ENCODE assay signal across 11 cellular contexts in genomic region chr9:123102380-123103113, GRCh38.
DNase-seq lines count a peak whose midpoint lies in the region; ATAC-seq, FAIRE-seq and TF ChIP-seq lines count a peak whose summit lies in the region.
"Had no signal": no experiment of that assay in that cellular context is flagged by ENCODE, and none has a peak within 500 bp of the region (broad histone marks: within the 10 kb centered on the region; RNA-seq: fewer than 3 reads in every experiment).

No MANE protein-coding gene starts in this region.

- no peak overlapping the region for H2BK15ac ChIP-seq in H1 (ENCODE audit: low read length)

- H3K4me3 ChIP-seq in H1 (ENCODE audit: extremely low read depth in 1 of 4, insufficient read depth in 2 of 4, low read depth in 3 of 4, low read length in 4 of 4), result peak overlapping the region in 1 of 4 experiments; percentile 5; a peak in 1 of 8 replicates
- H3K4me3 ChIP-seq: heart left ventricle, sigmoid colon had no signal

- H3K4ac ChIP-seq in H1 (replicated peaks; ENCODE audit: insufficient read length, low read depth, low read length), result no peak overlapping the region

- no peak overlapping the region for H3K56ac ChIP-seq in H1 (replicated peaks; ENCODE audit: insufficient read length, low read depth, low read length)

- 0 out of 2 replicates have a peak overlapping the region, but pooled peaks have one; percentile 11 for H2BK5ac ChIP-seq in H1 (ENCODE audit: low read depth, low read length)

- ATAC-seq in HG03025 (IDR thresholded peaks at IDR 0.05; ENCODE audit: low FRiP score, unreplicated experiment), result no peak
- ATAC-seq: heart left ventricle had no signal

- peaks cover 16 to 66% (median 28%) of the 10 kb centered on the region in 4 experiments for H3K36me3 ChIP-seq in H1 (ENCODE audit: control insufficient read depth in 2 of 4, insufficient read depth in 4 of 4, low read length in 3 of 4)

- H3K27ac Mint-ChIP-seq in nephron, result peak overlapping the region in 1 of 3 experiments; percentile 17

- H3K79me2 ChIP-seq in H1 (ENCODE audit: control insufficient read depth in 1 of 2, insufficient read depth in 2 of 2, low read length in 2 of 2), result no peaks in the 10 kb centered on the region

- H4K20me1 ChIP-seq in H1 (replicated peaks in 1 of 2; ENCODE audit: control insufficient read depth in 1 of 2, insufficient read depth in 2 of 2, low read length in 2 of 2), result peaks cover 3 to 4% of the 10 kb centered on the region in 2 experiments

- no peak overlapping the region for H4K5ac ChIP-seq in H1 (ENCODE audit: insufficient read length, low read depth, low read length)

- POLR2A ChIA-PET in H1 (lab: Charles Lee; ENCODE audit: partially characterized antibody), result interaction anchor here (0.6 to 1.5 kb wide), 7 partner anchors 10 to 220 kb away, joined by 3 to 5 read pairs (median 3); no protein-coding TSS in a partner anchor

- H3K4me1 ChIP-seq in H1 (replicated peaks in 1 of 4; ENCODE audit: control insufficient read depth in 3 of 4, insufficient read depth in 4 of 4, low read length in 3 of 4), result peaks cover 3 to 16% (median 9%) of the 10 kb centered on the region in 4 experiments

- H2BK20ac ChIP-seq in H1 (ENCODE audit: low read length), result no peak overlapping the region

- H3K4me3 Mint-ChIP-seq in nephron, result no peak overlapping the region

- H3K18ac ChIP-seq in H1 (ENCODE audit: extremely low read depth, low read length), result no peak overlapping the region

- peak in 1 of 2 experiments; percentile 48; a peak in 2 of 3 replicates for TF ChIP-seq POLR2A in H1 (IDR thresholded peaks at IDR 0.05; ENCODE audit: control extremely low read depth in 1 of 2, low read depth in 2 of 2, low read length in 2 of 2)

- no peak overlapping the region for H2BK12ac ChIP-seq in H1 (ENCODE audit: low read depth, low read length)

- H3K4me2 ChIP-seq in H1 (ENCODE audit: insufficient read depth in 1 of 2, low read depth in 2 of 2, low read length in 2 of 2), result no peak overlapping the region; a peak in 1 of 4 replicates

- CTCF ChIA-PET in H1 (lab: Charles Lee; ENCODE audit: partially characterized antibody), result interaction anchor here (0.5 to 6.0 kb wide), 24 partner anchors 10 to 278 kb away, joined by 3 to 49 read pairs (median 4); no protein-coding TSS in a partner anchor

- 0 out of 2 replicates have a peak, but pooled peaks cover 2% of the 10 kb centered on the region for H3K79me1 ChIP-seq in H1 (ENCODE audit: low read depth, low read length)

- peak overlapping the region; percentile 87; the same call in 1 of the 2 replicates for H3K27ac ChIP-seq in H1 (ENCODE audit: low read depth, low read length)
- H3K27ac ChIP-seq: heart left ventricle, sigmoid colon had no signal

- no peaks in the 10 kb centered on the region for H3K9me3 Mint-ChIP-seq in nephron

- H3K4me1 Mint-ChIP-seq in nephron, result no peaks in the 10 kb centered on the region

- no peak overlapping the region for H4K91ac ChIP-seq in H1 (replicated peaks; ENCODE audit: insufficient read length, low read length)

- peaks cover 64% of the 10 kb centered on the region for H3K36me3 Mint-ChIP-seq in nephron (ENCODE audit: low read depth)

- H2AFZ ChIP-seq in H1 (ENCODE audit: low read length), result no peak overlapping the region

- no peak overlapping the region for H2BK120ac ChIP-seq in H1 (replicated peaks; ENCODE audit: low read depth, low read length)

- no peaks in the 10 kb centered on the region for H3K27me3 Mint-ChIP-seq in nephron (ENCODE audit: low read depth)

- no peak; a peak in 1 of 3 replicates for TF ChIP-seq EP300 in H1 (IDR thresholded peaks at IDR 0.05; ENCODE audit: borderline replicate concordance in 1 of 2, low read depth in 2 of 2, low read length in 2 of 2)

- no peak overlapping the region for H3K23ac ChIP-seq in H1 (ENCODE audit: insufficient read length)

- H4K8ac ChIP-seq in H1 (ENCODE audit: extremely low read depth, insufficient read depth, low read length), result no peak overlapping the region

- H2AK5ac ChIP-seq in H1 (ENCODE audit: low read depth, low read length), result no peak overlapping the region

- no peak overlapping the region for H3K9ac ChIP-seq in H1 (replicated peaks in 1 of 4; ENCODE audit: extremely low read depth in 1 of 4, low read depth in 3 of 4, low read length in 3 of 4)

- no peak for TF ChIP-seq CTCF in H1 (IDR thresholded peaks at IDR 0.05; ENCODE audit: control extremely low read depth in 1 of 3, insufficient read depth in 1 of 3, low read depth in 1 of 3, low read length in 3 of 3)
- TF ChIP-seq CTCF in nephron (IDR thresholded peaks at IDR 0.05; ENCODE audit: unreplicated experiment in 3 of 3), result peak; percentile 38 to 48 (median 46)

- peak; percentile 42 for DNase-seq in G401 (ENCODE audit: low spot score)
- peak; percentile 28 for DNase-seq in NCI-H69 (lab: John Stamatoyannopoulos, UW)
- DNase-seq in H1 (ENCODE audit: low read depth in 1 of 2, low spot score in 2 of 2), result no peak
- no peak for DNase-seq in NCI-H226
- DNase-seq in activated CD4-positive, CD25-positive, alpha-beta regulatory T cell (lab: John Stamatoyannopoulos, UW), result no peak
- no peak for DNase-seq in stimulated activated CD4-positive, alpha-beta T cell treated with anti-CD3 and anti-CD28 coated beads, Interleukin-2, amount 100 ng/mL, for 24 hours
- DNase-seq: heart left ventricle; NK-92 treated with Interleukin-12 subunit alpha and Interleukin-12 subunit beta, amount 100 ng/mL, for 24 hours; sigmoid colon had no signal

- no peaks in the 10 kb centered on the region for H3K9me3 ChIP-seq in H1 (ENCODE audit: insufficient read depth in 2 of 2, low read depth in 1 of 2, low read length in 1 of 2)
- H3K9me3 ChIP-seq: heart left ventricle, sigmoid colon had no signal

- H3K23me2 ChIP-seq in H1 (ENCODE audit: low read depth, low read length), result no peaks in the 10 kb centered on the region

- WGBS in H1 (ENCODE audit: extremely low coverage in 1 of 2, insufficient coverage in 1 of 2, insufficient read length in 1 of 2, insufficient replicate concordance in 2 of 2, low coverage in 1 of 2, low lambda C conversion rate in 2 of 2, missing lambda C conversion rate in 1 of 2), 2 experiments, result 85% methylated on average over 3 of the region's 3 CpGs; no CpG with 5 or more reads in 1 of the 2 experiments

- no peak for TF ChIP-seq RAD21 in H1 (IDR thresholded peaks at IDR 0.05 in 1 of 2, conservative IDR thresholded peaks at IDR 0.05 in 1 of 2; ENCODE audit: low read depth in 2 of 2, low read length in 2 of 2)

- no peaks in the 10 kb centered on the region for H3K27me3 ChIP-seq in H1 (replicated peaks in 1 of 4; ENCODE audit: control insufficient read depth in 3 of 4, extremely low read depth in 1 of 4, insufficient read depth in 3 of 4, low read length in 3 of 4)
- H3K27me3 ChIP-seq: heart left ventricle, sigmoid colon had no signal

- in situ Hi-C loops in G401 (cut with HindIII; ENCODE audit: low sequenced_read_pairs), result no loop called here

- no peak for FAIRE-seq in H1 (lab: Jason Lieb, UNC)

- H3K14ac ChIP-seq in H1 (ENCODE audit: insufficient read length), result no peak overlapping the region

TF ChIP-seq in H1, 55 proteins besides CTCF, POLR2A, EP300 and RAD21:
- TF ChIP-seq TEAD4 (IDR thresholded peaks at IDR 0.05; ENCODE audit: low read depth, low read length) (peak; percentile 68; the same call in 1 of the 2 replicates), BACH1 (IDR thresholded peaks at IDR 0.05; ENCODE audit: low read length) (no peak)

Comparison
In these comparisons a context has a peak if more than half of its experiments do, and no peak if none do; other contexts are left out.
1. DNase-seq: peak in G401 (single experiment) and NCI-H69 (single experiment); none in H1 (0 of 2), NCI-H226 (single experiment), activated CD4-positive, CD25-positive, alpha-beta regulatory T cell (0 of 4) and stimulated activated CD4-positive, alpha-beta T cell treated with anti-CD3 and anti-CD28 coated beads, Interleukin-2, amount 100 ng/mL, for 24 hours (0 of 2).
2. CTCF ChIP-seq: peak in nephron (3 of 3); none in H1 (0 of 3).